20 cellular contexts compared by ENCODE assay signal in genomic region chr2:46268986-46269385, GRCh38. TPM values are rescaled to one million over a fixed set of nuclear protein-coding genes. Genes with fewer than 3 reads are reported as not detected.
DNase-seq lines count a peak whose midpoint lies in the region; ATAC-seq and TF ChIP-seq lines count a peak whose summit lies in the region.
"Had no signal": no experiment of that assay in that cellular context is flagged by ENCODE, and none has a peak within 500 bp of the region (broad histone marks: within the 10 kb centered on the region; RNA-seq: fewer than 3 reads in every experiment).

No MANE protein-coding gene starts in this region.

- no peaks in the 10 kb centered on the region for H3K36me3 ChIP-seq in heart right ventricle
- H3K36me3 ChIP-seq: left lung, transverse colon had no signal

- H3K9me3 ChIP-seq in heart right ventricle = no peaks in the 10 kb centered on the region
- H3K9me3 ChIP-seq: left lung, mucosa of descending colon, transverse colon had no signal

- TF ChIP-seq CTCF in heart right ventricle (IDR thresholded peaks at IDR 0.05) (no peak), fibroblast of mammary gland (conservative IDR thresholded peaks at IDR 0.05; ENCODE audit: control insufficient read depth, insufficient read depth, low read depth, low read length) (no peak)

- intact Hi-C loops in heart right ventricle (cut with DNase I) = loop anchor here in 1 of 10 donors (5.0 kb wide), 1 partner anchor 147 kb away; no protein-coding TSS in a partner anchor
- intact Hi-C loops in left ventricle myocardium superior (cut with micrococcal nuclease) = no loop called here

- peaks cover 0 to 78% (median 56%) of the 10 kb centered on the region in 9 donors for H3K4me1 ChIP-seq in heart right ventricle

- 72 to 83% methylated on average over 3 of the region's 3 CpGs for WGBS in heart right ventricle, 2 donors

- no peak for ATAC-seq in heart right ventricle
- no peak for ATAC-seq in left ventricle myocardium superior
- ATAC-seq in HG03280 (IDR thresholded peaks at IDR 0.05; ENCODE audit: unreplicated experiment) = no peak
- ATAC-seq: activated CD8-positive, alpha-beta memory T cell treated with anti-CD3 and anti-CD28 coated beads, Interleukin-2, amount 10 ng/mL, durations not matched to agents 7 days and 5 days had no signal

- DNase-seq in heart right ventricle (no peak), left ventricle myocardium superior (no peak), RPMI7951 (ENCODE audit: low read depth) (peak; percentile 85), fibroblast of mammary gland (ENCODE audit: low read depth) (peak; percentile 43), stromal cell of bone marrow (ENCODE audit: low read depth) (peak; percentile 51), NCI-H2081 treated with DMSO at 0.1 percent for 48 hours (lab: John Stamatoyannopoulos, UW) (no peak)
- DNase-seq in stimulated activated CD4-positive, alpha-beta T cell treated with anti-CD3 and anti-CD28 coated beads, Interleukin-4, amount 100 ng/mL, for 1 hour = no peak
- DNase-seq: activated CD8-positive, alpha-beta memory T cell treated with anti-CD3 and anti-CD28 coated beads, Interleukin-2, amount 10 ng/mL, durations not matched to agents 7 days and 5 days; activated effector memory CD4-positive, alpha-beta T cell treated with Interleukin-2 at 50 U/mL for 16 hours; amniotic stem cell; cerebellar nuclear complex; left lung; mucosa of descending colon; NCI-H1105 treated with DMSO at 0.1 percent for 48 hours; PC-9; stimulated activated CD4-positive, alpha-beta T cell treated with anti-CD3 and anti-CD28 coated beads, Interleukin-15, amount 100 ng/mL, for 24 hours; stimulated activated naive CD4-positive, alpha-beta T cell; transverse colon had no signal

- H3K27me3 ChIP-seq in heart right ventricle = no peaks in the 10 kb centered on the region
- H3K27me3 ChIP-seq: left lung, transverse colon had no signal

- no peak overlapping the region for H3K4me3 ChIP-seq in heart right ventricle
- H3K4me3 ChIP-seq in fibroblast of mammary gland (ENCODE audit: control insufficient read depth, low read depth, low read length) = no peak overlapping the region
- H3K4me3 ChIP-seq: left lung, mucosa of descending colon, PC-9, transverse colon had no signal

- peak overlapping the region in 8 of 10 donors; percentile 18 to 84 (median 55) for H3K27ac ChIP-seq in heart right ventricle
- H3K27ac ChIP-seq: KMS-11, PC-9 had no signal

RNA-seq across cellular contexts. Expression of gene EPAS1, which starts 28.2 kb away (rescaled TPM):
- total RNA-seq in heart right ventricle (100 to 1,000 TPM; 176 to 415 (median 210) TPM), left ventricle myocardium superior (212 TPM)
- 100 to 1,000 TPM; 112 to 119 TPM for polyA plus RNA-seq in heart right ventricle
- total RNA-seq in RPMI7951 (2014; rRNA removed; shearing (Covaris generic)) = 12.3 and 18.5 TPM in 2 replicates

Comparison
In these comparisons a context has a peak if more than half of its experiments do, and no peak if none do; other contexts are left out.
1. DNase-seq: peak in RPMI7951 (single experiment), fibroblast of mammary gland (single experiment) and stromal cell of bone marrow (single experiment); none in heart right ventricle (0 of 2), left ventricle myocardium superior (single experiment), NCI-H2081 treated with DMSO at 0.1 percent for 48 hours (single experiment) and stimulated activated CD4-positive, alpha-beta T cell treated with anti-CD3 and anti-CD28 coated beads, Interleukin-4, amount 100 ng/mL, for 1 hour (single experiment).